ENCODE assay signal across 26 cellular contexts in the genomic region with DNA sequence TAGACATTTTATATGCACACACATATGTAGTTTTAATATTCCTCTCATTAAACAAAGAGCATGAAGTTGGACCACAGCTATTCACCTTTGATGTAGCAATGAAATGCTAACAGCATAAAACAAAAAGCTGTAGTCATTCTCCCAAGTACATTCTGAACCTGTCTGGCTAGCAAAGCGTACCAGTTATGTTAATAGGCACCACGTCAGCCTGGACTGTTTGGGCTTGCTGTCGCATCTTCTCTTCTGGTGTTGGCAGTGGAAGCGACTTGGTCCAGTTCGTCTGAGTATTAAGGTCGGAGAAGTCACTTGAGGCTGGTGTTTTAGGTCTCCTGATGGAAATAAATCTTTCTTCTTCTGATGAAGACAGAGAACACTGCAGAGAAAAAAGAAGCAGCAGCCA.
"Had no signal": no experiment of that assay in that cellular context is flagged by ENCODE, and none has a peak within 500 bp of the region (broad histone marks: within the 10 kb centered on the region; RNA-seq: fewer than 3 reads in every experiment).

No MANE protein-coding gene starts in this region.

- H3K4me3 ChIP-seq: coronary artery, gastrocnemius medialis, heart left ventricle, hepatocyte, left lung, lower lobe of right lung, pancreas, psoas muscle, sigmoid colon, stomach, thyroid gland, vagina had no signal

- H3K27ac ChIP-seq: coronary artery, gastrocnemius medialis, heart left ventricle, hepatocyte, left lung, lower lobe of right lung, neutrophil, pancreas, psoas muscle, sigmoid colon, stomach, thyroid gland, vagina had no signal

- DNase-seq: dermis blood vessel endothelial cell; effector memory CD4-positive, alpha-beta T cell; foreskin fibroblast; gastrocnemius medialis; heart left ventricle; kidney; left lung; lower lobe of right lung; natural killer cell; pancreas; psoas muscle; right cardiac atrium; sigmoid colon; stimulated activated CD4-positive, alpha-beta T cell treated with anti-CD3 and anti-CD28 coated beads, Interleukin-2, amount 100 ng/mL, for 24 hours; stimulated activated CD4-positive, alpha-beta T cell treated with anti-CD3 and anti-CD28 coated beads, Interleukin-4, amount 100 ng/mL, for 24 hours; stimulated activated naive CD4-positive, alpha-beta T cell treated with Interleukin-2 at 50 U/mL for 16 hours; stomach; thyroid gland; trophoblast cell had no signal

- H3K27ac Mint-ChIP-seq: memory B cell; natural killer cell; stimulated activated effector memory CD8-positive, alpha-beta T cell treated with anti-CD3 and anti-CD28 coated beads, Interleukin-12 subunit alpha, Interleukin-12 subunit beta, amount 100 ng/mL, for 72 hours had no signal

- H3K4me3 Mint-ChIP-seq: memory B cell; natural killer cell; neural crest cell; stimulated activated effector memory CD8-positive, alpha-beta T cell treated with anti-CD3 and anti-CD28 coated beads, Interleukin-12 subunit alpha, Interleukin-12 subunit beta, amount 100 ng/mL, for 72 hours had no signal

- H3K36me3 ChIP-seq: gastrocnemius medialis, neutrophil, pancreas, sigmoid colon, thyroid gland, vagina had no signal

- H3K27me3 ChIP-seq: gastrocnemius medialis, heart left ventricle, hepatocyte, left lung, neutrophil, pancreas, sigmoid colon, stomach, thyroid gland, vagina had no signal

- H3K4me1 ChIP-seq: gastrocnemius medialis, left lung, lower lobe of right lung, psoas muscle, sigmoid colon, thyroid gland, vagina had no signal

- H3K4me1 Mint-ChIP-seq: natural killer cell had no signal

- H3K9me3 ChIP-seq: gastrocnemius medialis, heart left ventricle, left lung, lower lobe of right lung, neutrophil, pancreas, psoas muscle, sigmoid colon, stomach, thyroid gland, vagina had no signal

- H3K36me3 Mint-ChIP-seq: memory B cell; natural killer cell; stimulated activated effector memory CD8-positive, alpha-beta T cell treated with anti-CD3 and anti-CD28 coated beads, Interleukin-12 subunit alpha, Interleukin-12 subunit beta, amount 100 ng/mL, for 72 hours had no signal

- H3K9me3 Mint-ChIP-seq: natural killer cell; neural crest cell; stimulated activated effector memory CD8-positive, alpha-beta T cell treated with anti-CD3 and anti-CD28 coated beads, Interleukin-12 subunit alpha, Interleukin-12 subunit beta, amount 100 ng/mL, for 72 hours had no signal
